In genomic region chr2:197576631-197577030, GRCh38 we compare ENCODE assay signal across 14 cellular contexts.
A peak's percentile ranks its signal among the peaks of the same experiment; 100 is the strongest.
DNase-seq lines count a peak whose midpoint lies in the region; ATAC-seq, FAIRE-seq and TF ChIP-seq lines count a peak whose summit lies in the region.
"Had no signal": no experiment of that assay in that cellular context is flagged by ENCODE, and none has a peak within 500 bp of the region (broad histone marks: within the 10 kb centered on the region; RNA-seq: fewer than 3 reads in every experiment).

No MANE protein-coding gene starts in this region.

- H3K4me3 ChIP-seq in AG10803 (ENCODE audit: low read length): no peak overlapping the region
- H3K4me3 ChIP-seq: upper lobe of right lung had no signal

- DNase-seq in AG10803 (ENCODE audit: low read depth): peak; percentile 80
- DNase-seq in T1000 (lab: John Stamatoyannopoulos, UW): peak; percentile 25
- peak; percentile 77 for DNase-seq in fibroblast of peridontal ligament (ENCODE audit: extremely low read depth)
- DNase-seq in myocyte (ENCODE audit: low read depth): peak; percentile 11
- DNase-seq in activated gamma-delta T cell (lab: John Stamatoyannopoulos, UW): no peak
- DNase-seq in D721Med (ENCODE audit: insufficient read length, low spot score): no peak
- DNase-seq: activated CD8-positive, alpha-beta memory T cell treated with anti-CD3 and anti-CD28 coated beads, Interleukin-2, amount 10 ng/mL, durations not matched to agents 7 days and 5 days; BE2C; effector memory CD8-positive, alpha-beta T cell; NCI-H1092; NCI-H524; upper lobe of right lung had no signal

- ATAC-seq in HG03354 (IDR thresholded peaks at IDR 0.05; ENCODE audit: poor library complexity, severe bottlenecking, unreplicated experiment) (no peak), HG03469 (IDR thresholded peaks at IDR 0.05; ENCODE audit: unreplicated experiment) (no peak)
- ATAC-seq: activated CD8-positive, alpha-beta memory T cell treated with anti-CD3 and anti-CD28 coated beads, Interleukin-2, amount 10 ng/mL, durations not matched to agents 7 days and 5 days; effector memory CD8-positive, alpha-beta T cell; upper lobe of right lung had no signal

- TF ChIP-seq CTCF in AG10803 (conservative IDR thresholded peaks at IDR 0.05; ENCODE audit: low read length) (no peak), D721Med (IDR thresholded peaks at IDR 0.05; ENCODE audit: insufficient read depth, missing control alignments) (no peak)

- no peak for FAIRE-seq in D721Med (lab: Jason Lieb, UNC)

Comparison
In these comparisons a context has a peak if more than half of its experiments do, and no peak if none do; other contexts are left out.
1. DNase-seq: peak in AG10803 (single experiment), T1000 (single experiment), fibroblast of peridontal ligament (single experiment) and myocyte (single experiment); none in activated gamma-delta T cell (single experiment) and D721Med (single experiment).